22 cellular contexts compared by ENCODE assay signal in the genomic region with DNA sequence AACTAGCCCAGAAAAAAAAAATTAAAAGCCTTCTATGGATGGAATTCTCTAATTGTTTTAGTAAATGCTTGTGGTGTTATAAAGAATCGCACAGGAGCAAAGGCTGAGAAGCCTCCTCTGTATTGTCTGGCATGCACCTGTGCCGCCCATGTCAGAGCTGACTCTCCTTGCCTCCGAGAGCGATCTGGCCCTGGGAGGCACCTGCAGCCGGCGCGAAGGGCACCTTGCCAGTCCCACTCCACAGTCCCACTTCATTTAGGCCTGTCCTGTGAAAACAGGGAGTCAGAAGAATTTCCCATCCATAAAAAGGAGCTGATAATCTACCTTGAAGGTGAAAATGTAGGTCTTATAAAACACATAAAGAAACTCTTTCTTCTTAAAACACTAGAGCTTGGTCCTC.
"Had no signal": no experiment of that assay in that cellular context is flagged by ENCODE, and none has a peak within 500 bp of the region (broad histone marks: within the 10 kb centered on the region; RNA-seq: fewer than 3 reads in every experiment).

No MANE protein-coding gene starts in this region.

- H3K4me3 Mint-ChIP-seq: naive thymus-derived CD8-positive, alpha-beta T cell; nephron; neural crest cell; stimulated activated memory B cell treated with anti-CD40 and anti-IgM and Interleukin-4, amounts not matched to agents 10 μg/mL and 1 μg/mL and 100 μg/mL, for 72 hours; stimulated activated naive CD8-positive, alpha-beta T cell treated with anti-CD3 and anti-CD28 coated beads, Interleukin-15, amount 100 ng/mL, for 72 hours had no signal

- H3K27ac Mint-ChIP-seq: naive thymus-derived CD8-positive, alpha-beta T cell; nephron; stimulated activated memory B cell treated with anti-CD40 and anti-IgM and Interleukin-4, amounts not matched to agents 10 μg/mL and 1 μg/mL and 100 μg/mL, for 72 hours; stimulated activated naive CD8-positive, alpha-beta T cell treated with anti-CD3 and anti-CD28 coated beads, Interleukin-15, amount 100 ng/mL, for 72 hours had no signal

- H3K27me3 Mint-ChIP-seq: stimulated activated memory B cell treated with anti-CD40 and anti-IgM and Interleukin-4, amounts not matched to agents 10 μg/mL and 1 μg/mL and 100 μg/mL, for 72 hours; stimulated activated naive CD8-positive, alpha-beta T cell treated with anti-CD3 and anti-CD28 coated beads, Interleukin-15, amount 100 ng/mL, for 72 hours had no signal

- ATAC-seq: left cardiac atrium; left lobe of liver; lower lobe of right lung; naive thymus-derived CD8-positive, alpha-beta T cell; psoas muscle; stimulated activated naive CD8-positive, alpha-beta T cell treated with anti-CD3 and anti-CD28 coated beads, Interleukin-15, amount 100 ng/mL, for 72 hours had no signal

- H3K4me1 Mint-ChIP-seq: neural crest cell; stimulated activated memory B cell treated with anti-CD40 and anti-IgM and Interleukin-4, amounts not matched to agents 10 μg/mL and 1 μg/mL and 100 μg/mL, for 72 hours; stimulated activated naive CD8-positive, alpha-beta T cell treated with anti-CD3 and anti-CD28 coated beads, Interleukin-15, amount 100 ng/mL, for 72 hours had no signal

- DNase-seq: hypothalamus; kidney glomerular epithelial cell; left cardiac atrium; lower lobe of right lung; mammary epithelial cell; mesenchymal stem cell; naive thymus-derived CD8-positive, alpha-beta T cell; nucleus accumbens; psoas muscle; right lobe of liver; stimulated activated CD4-positive, alpha-beta T cell treated with anti-CD3 and anti-CD28 coated beads, Interleukin-1b, Interleukin-23, amount 100 ng/mL, for 48 hours; stimulated activated CD4-positive, alpha-beta T cell treated with anti-CD3 and anti-CD28 coated beads, Interleukin-2, amount 100 ng/mL, for 48 hours; stimulated activated CD4-positive, alpha-beta T cell treated with anti-CD3 and anti-CD28 coated beads, Interleukin-4, amount 100 ng/mL, for 4 hours; stimulated activated CD8-positive, alpha-beta memory T cell treated with anti-CD3 and anti-CD28 coated beads, Interleukin-4, amount 100 ng/mL, for 48 hours; stimulated activated naive CD4-positive, alpha-beta T cell treated with Interleukin-2 at 50 U/mL for 16 hours; stimulated activated naive CD8-positive, alpha-beta T cell treated with anti-CD3 and anti-CD28 coated beads, Interleukin-15, amount 100 ng/mL, for 72 hours; substantia nigra; transverse colon had no signal

- H3K36me3 Mint-ChIP-seq: naive thymus-derived CD8-positive, alpha-beta T cell; stimulated activated memory B cell treated with anti-CD40 and anti-IgM and Interleukin-4, amounts not matched to agents 10 μg/mL and 1 μg/mL and 100 μg/mL, for 72 hours had no signal

- H3K9me3 Mint-ChIP-seq: naive thymus-derived CD8-positive, alpha-beta T cell; nephron; neural crest cell; stimulated activated memory B cell treated with anti-CD40 and anti-IgM and Interleukin-4, amounts not matched to agents 10 μg/mL and 1 μg/mL and 100 μg/mL, for 72 hours; stimulated activated naive CD8-positive, alpha-beta T cell treated with anti-CD3 and anti-CD28 coated beads, Interleukin-15, amount 100 ng/mL, for 72 hours had no signal
